Comparison of ENCODE assay signal across 1 cellular context in genomic region chr16:234468-235305, GRCh38.
TF ChIP-seq lines count a peak whose summit lies in the region.

TSS of gene FAM234A (plus strand) at chr16:234821. CDS start at chr16:254414, 19,593 bp downstream.

TF ChIP-seq in GM12878, 131 proteins besides CTCF, POLR2A, EP300 and RAD21 (continued from another document):
- peak; percentile 76; the same call in 1 of the 2 replicates for TF ChIP-seq ZBTB40 (IDR thresholded peaks at IDR 0.05; ENCODE audit: borderline replicate concordance)
- TF ChIP-seq ATF2 (IDR thresholded peaks at IDR 0.05; ENCODE audit: low read length), result no peak
- peak; percentile 82 to 97 for TF ChIP-seq BHLHE40 (IDR thresholded peaks at IDR 0.05; ENCODE audit: borderline replicate concordance in 1 of 2, low read depth in 2 of 2, low read length in 1 of 2)
- TF ChIP-seq PRDM15 (CRISPR knock-in tag; IDR thresholded peaks at IDR 0.05), result no peak
- TF ChIP-seq HSF1 (IDR thresholded peaks at IDR 0.05; ENCODE audit: low read depth, low read length), result no peak
